ENCODE assay signal across 2 cellular contexts in the genomic region with DNA sequence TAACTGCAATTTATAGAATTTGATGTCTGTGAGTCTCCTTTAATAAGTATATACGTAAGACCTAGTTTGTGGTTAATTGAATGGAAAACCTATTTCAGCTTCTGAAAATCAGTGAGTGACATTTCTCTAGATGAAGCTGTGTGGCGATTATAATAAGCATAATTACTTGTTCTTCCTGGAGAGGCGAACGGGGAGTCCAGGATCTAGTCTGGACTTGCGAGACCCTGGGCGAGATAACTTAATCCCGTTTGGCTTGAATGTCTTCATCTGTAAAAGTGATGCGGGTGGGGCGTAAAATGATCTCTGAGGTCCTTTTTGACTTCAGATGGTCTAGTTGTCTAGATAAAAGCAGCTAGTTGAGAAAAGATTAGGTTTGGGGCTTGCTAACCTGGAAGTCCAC.
TF ChIP-seq lines count a peak whose summit lies in the region.

No MANE protein-coding gene starts in this region.

TF ChIP-seq in GM23338, 12 proteins besides CTCF, POLR2A, EP300 and RAD21 (continued from another document):
- TF ChIP-seq, protein P1, sequence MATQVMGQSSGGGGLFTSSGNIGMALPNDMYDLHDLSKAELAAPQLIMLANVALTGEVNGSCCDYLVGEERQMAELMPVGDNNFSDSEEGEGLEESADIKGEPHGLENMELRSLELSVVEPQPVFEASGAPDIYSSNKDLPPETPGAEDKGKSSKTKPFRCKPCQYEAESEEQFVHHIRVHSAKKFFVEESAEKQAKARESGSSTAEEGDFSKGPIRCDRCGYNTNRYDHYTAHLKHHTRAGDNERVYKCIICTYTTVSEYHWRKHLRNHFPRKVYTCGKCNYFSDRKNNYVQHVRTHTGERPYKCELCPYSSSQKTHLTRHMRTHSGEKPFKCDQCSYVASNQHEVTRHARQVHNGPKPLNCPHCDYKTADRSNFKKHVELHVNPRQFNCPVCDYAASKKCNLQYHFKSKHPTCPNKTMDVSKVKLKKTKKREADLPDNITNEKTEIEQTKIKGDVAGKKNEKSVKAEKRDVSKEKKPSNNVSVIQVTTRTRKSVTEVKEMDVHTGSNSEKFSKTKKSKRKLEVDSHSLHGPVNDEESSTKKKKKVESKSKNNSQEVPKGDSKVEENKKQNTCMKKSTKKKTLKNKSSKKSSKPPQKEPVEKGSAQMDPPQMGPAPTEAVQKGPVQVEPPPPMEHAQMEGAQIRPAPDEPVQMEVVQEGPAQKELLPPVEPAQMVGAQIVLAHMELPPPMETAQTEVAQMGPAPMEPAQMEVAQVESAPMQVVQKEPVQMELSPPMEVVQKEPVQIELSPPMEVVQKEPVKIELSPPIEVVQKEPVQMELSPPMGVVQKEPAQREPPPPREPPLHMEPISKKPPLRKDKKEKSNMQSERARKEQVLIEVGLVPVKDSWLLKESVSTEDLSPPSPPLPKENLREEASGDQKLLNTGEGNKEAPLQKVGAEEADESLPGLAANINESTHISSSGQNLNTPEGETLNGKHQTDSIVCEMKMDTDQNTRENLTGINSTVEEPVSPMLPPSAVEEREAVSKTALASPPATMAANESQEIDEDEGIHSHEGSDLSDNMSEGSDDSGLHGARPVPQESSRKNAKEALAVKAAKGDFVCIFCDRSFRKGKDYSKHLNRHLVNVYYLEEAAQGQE (IDR thresholded peaks at IDR 0.05; ENCODE audit: unreplicated experiment), result no peak
- TF ChIP-seq ZNF114 (CRISPR knock-in tag; IDR thresholded peaks at IDR 0.05), result no peak
- TF ChIP-seq CREB1 (CRISPR knock-in tag; IDR thresholded peaks at IDR 0.05; ENCODE audit: low read depth), result no peak
- TF ChIP-seq, protein P2, sequence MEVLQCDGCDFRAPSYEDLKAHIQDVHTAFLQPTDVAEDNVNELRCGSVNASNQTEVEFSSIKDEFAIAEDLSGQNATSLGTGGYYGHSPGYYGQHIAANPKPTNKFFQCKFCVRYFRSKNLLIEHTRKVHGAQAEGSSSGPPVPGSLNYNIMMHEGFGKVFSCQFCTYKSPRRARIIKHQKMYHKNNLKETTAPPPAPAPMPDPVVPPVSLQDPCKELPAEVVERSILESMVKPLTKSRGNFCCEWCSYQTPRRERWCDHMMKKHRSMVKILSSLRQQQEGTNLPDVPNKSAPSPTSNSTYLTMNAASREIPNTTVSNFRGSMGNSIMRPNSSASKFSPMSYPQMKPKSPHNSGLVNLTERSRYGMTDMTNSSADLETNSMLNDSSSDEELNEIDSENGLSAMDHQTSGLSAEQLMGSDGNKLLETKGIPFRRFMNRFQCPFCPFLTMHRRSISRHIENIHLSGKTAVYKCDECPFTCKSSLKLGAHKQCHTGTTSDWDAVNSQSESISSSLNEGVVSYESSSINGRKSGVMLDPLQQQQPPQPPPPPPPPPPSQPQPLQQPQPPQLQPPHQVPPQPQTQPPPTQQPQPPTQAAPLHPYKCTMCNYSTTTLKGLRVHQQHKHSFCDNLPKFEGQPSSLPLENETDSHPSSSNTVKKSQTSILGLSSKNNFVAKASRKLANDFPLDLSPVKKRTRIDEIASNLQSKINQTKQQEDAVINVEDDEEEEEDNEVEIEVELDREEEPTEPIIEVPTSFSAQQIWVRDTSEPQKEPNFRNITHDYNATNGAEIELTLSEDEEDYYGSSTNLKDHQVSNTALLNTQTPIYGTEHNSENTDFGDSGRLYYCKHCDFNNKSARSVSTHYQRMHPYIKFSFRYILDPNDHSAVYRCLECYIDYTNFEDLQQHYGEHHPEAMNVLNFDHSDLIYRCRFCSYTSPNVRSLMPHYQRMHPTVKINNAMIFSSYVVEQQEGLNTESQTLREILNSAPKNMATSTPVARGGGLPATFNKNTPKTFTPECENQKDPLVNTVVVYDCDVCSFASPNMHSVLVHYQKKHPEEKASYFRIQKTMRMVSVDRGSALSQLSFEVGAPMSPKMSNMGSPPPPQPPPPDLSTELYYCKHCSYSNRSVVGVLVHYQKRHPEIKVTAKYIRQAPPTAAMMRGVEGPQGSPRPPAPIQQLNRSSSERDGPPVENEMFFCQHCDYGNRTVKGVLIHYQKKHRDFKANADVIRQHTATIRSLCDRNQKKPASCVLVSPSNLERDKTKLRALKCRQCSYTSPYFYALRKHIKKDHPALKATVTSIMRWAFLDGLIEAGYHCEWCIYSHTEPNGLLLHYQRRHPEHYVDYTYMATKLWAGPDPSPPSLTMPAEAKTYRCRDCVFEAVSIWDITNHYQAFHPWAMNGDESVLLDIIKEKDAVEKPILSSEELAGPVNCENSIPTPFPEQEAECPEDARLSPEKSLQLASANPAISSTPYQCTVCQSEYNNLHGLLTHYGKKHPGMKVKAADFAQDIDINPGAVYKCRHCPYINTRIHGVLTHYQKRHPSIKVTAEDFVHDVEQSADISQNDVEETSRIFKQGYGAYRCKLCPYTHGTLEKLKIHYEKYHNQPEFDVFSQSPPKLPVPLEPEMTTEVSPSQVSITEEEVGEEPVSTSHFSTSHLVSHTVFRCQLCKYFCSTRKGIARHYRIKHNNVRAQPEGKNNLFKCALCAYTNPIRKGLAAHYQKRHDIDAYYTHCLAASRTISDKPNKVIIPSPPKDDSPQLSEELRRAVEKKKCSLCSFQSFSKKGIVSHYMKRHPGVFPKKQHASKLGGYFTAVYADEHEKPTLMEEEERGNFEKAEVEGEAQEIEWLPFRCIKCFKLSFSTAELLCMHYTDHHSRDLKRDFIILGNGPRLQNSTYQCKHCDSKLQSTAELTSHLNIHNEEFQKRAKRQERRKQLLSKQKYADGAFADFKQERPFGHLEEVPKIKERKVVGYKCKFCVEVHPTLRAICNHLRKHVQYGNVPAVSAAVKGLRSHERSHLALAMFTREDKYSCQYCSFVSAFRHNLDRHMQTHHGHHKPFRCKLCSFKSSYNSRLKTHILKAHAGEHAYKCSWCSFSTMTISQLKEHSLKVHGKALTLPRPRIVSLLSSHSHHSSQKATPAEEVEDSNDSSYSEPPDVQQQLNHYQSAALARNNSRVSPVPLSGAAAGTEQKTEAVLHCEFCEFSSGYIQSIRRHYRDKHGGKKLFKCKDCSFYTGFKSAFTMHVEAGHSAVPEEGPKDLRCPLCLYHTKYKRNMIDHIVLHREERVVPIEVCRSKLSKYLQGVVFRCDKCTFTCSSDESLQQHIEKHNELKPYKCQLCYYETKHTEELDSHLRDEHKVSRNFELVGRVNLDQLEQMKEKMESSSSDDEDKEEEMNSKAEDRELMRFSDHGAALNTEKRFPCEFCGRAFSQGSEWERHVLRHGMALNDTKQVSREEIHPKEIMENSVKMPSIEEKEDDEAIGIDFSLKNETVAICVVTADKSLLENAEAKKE (CRISPR knock-in tag; IDR thresholded peaks at IDR 0.05), result no peak
- TF ChIP-seq, protein P3, sequence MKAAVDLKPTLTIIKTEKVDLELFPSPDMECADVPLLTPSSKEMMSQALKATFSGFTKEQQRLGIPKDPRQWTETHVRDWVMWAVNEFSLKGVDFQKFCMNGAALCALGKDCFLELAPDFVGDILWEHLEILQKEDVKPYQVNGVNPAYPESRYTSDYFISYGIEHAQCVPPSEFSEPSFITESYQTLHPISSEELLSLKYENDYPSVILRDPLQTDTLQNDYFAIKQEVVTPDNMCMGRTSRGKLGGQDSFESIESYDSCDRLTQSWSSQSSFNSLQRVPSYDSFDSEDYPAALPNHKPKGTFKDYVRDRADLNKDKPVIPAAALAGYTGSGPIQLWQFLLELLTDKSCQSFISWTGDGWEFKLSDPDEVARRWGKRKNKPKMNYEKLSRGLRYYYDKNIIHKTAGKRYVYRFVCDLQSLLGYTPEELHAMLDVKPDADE (IDR thresholded peaks at IDR 0.05), result no peak
- no peak for TF ChIP-seq EZH2 (IDR thresholded peaks at IDR 0.05; ENCODE audit: low read depth, unreplicated experiment)
- no peak for TF ChIP-seq POLR2AphosphoS5 (IDR thresholded peaks at IDR 0.05; ENCODE audit: low read depth)

TF ChIP-seq in WTC11, 78 proteins besides CTCF, POLR2A, EP300 and RAD21 (continued from another document):
- TF ChIP-seq GRHL2 (CRISPR knock-in tag; IDR thresholded peaks at IDR 0.05; ENCODE audit: insufficient replicate concordance, severe bottlenecking) (no peak), NR3C1 (CRISPR knock-in tag; conservative IDR thresholded peaks at IDR 0.05; ENCODE audit: low read depth) (no peak), CREB1 (CRISPR knock-in tag; IDR thresholded peaks at IDR 0.05) (no peak), NFYB (CRISPR knock-in tag; conservative IDR thresholded peaks at IDR 0.05; ENCODE audit: low read depth) (no peak)
- TF ChIP-seq, protein P4, sequence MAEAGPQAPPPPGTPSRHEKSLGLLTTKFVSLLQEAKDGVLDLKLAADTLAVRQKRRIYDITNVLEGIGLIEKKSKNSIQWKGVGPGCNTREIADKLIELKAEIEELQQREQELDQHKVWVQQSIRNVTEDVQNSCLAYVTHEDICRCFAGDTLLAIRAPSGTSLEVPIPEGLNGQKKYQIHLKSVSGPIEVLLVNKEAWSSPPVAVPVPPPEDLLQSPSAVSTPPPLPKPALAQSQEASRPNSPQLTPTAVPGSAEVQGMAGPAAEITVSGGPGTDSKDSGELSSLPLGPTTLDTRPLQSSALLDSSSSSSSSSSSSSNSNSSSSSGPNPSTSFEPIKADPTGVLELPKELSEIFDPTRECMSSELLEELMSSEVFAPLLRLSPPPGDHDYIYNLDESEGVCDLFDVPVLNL (CRISPR knock-in tag; IDR thresholded peaks at IDR 0.05; ENCODE audit: borderline replicate concordance, low read depth), result no peak
